22 cellular contexts compared by ENCODE assay signal in the genomic region with DNA sequence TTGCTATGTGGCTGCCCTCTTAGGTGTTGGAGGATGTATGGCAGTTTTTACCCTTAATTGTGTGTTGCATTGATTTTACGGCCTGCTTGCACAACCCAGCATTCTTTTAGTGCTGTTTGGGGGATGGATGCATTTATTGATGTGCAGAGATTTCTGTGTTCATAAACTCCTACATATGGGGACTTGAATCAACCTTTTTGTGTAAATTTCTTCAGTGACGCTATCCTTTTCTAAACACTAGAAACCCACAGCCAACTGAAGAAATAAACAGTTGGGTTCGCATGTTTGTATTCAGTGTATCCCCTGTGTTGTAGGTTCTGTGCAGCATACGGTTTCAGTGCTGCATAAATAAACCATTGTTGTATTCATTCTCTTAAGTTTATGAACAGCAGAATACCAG.
DNase-seq lines count a peak whose midpoint lies in the region; ATAC-seq and TF ChIP-seq lines count a peak whose summit lies in the region.
"Had no signal": no experiment of that assay in that cellular context is flagged by ENCODE, and none has a peak within 500 bp of the region (broad histone marks: within the 10 kb centered on the region; RNA-seq: fewer than 3 reads in every experiment).

No MANE protein-coding gene starts in this region.

- H3K4me3 ChIP-seq in SJCRH30 (no peak overlapping the region), fibroblast of lung (replicated peaks in 1 of 4; ENCODE audit: control extremely low read depth in 1 of 4, insufficient read depth in 1 of 4, low read depth in 3 of 4, low read length in 4 of 4) (no peak overlapping the region)
- H3K4me3 ChIP-seq: SK-N-MC had no signal

- H3K27ac ChIP-seq in SJCRH30 (no peak overlapping the region), fibroblast of lung (ENCODE audit: insufficient read depth, low read length) (no peak overlapping the region)
- H3K27ac ChIP-seq: RWPE1, SK-N-MC had no signal

- H4K20me1 ChIP-seq in fibroblast of lung (ENCODE audit: control insufficient read depth, extremely low read depth, insufficient read depth, low read length), result no peaks in the 10 kb centered on the region

- ATAC-seq in HG03342 (IDR thresholded peaks at IDR 0.05; ENCODE audit: unreplicated experiment) (no peak), GM21619 (IDR thresholded peaks at IDR 0.05; ENCODE audit: unreplicated experiment) (no peak)
- ATAC-seq: HCT116, Panc1 had no signal

- peak; percentile 89 for DNase-seq in H4 (ENCODE audit: low spot score)
- peak; percentile 24 to 72 for DNase-seq in SJCRH30
- peak; percentile 51 to 82 for DNase-seq in fibroblast of lung (ENCODE audit: low read depth in 2 of 2)
- no peak for DNase-seq in AG08396 (ENCODE audit: low spot score)
- DNase-seq in NCI-H345 (lab: John Stamatoyannopoulos, UW), result no peak
- DNase-seq: DMS53, GOT3, KG1, NCI-H1048, NCI-H1417, NCI-H1694 treated with DMSO at 0.1 percent for 48 hours, NCI-H2081, NCI-H2227 treated with DMSO at 0.1 percent for 48 hours, NCI-H510A, NCI-H69, SHP77 had no signal

- H3K27me3 ChIP-seq in SJCRH30, result no peaks in the 10 kb centered on the region
- H3K27me3 ChIP-seq in fibroblast of lung (ENCODE audit: control insufficient read depth, insufficient read depth, low read length), result no peaks in the 10 kb centered on the region

- H3K79me2 ChIP-seq in fibroblast of lung (ENCODE audit: control insufficient read depth, insufficient read depth, low read length), result no peaks in the 10 kb centered on the region

- no peak for TF ChIP-seq CTCF in fibroblast of lung (conservative IDR thresholded peaks at IDR 0.05 in 1 of 2, IDR thresholded peaks at IDR 0.05 in 1 of 2; ENCODE audit: low read depth in 1 of 2, low read length in 2 of 2)

- H3K36me3 ChIP-seq in SJCRH30, result no peaks in the 10 kb centered on the region
- H3K36me3 ChIP-seq in fibroblast of lung (ENCODE audit: control insufficient read depth, insufficient read depth, low read length), result no peaks in the 10 kb centered on the region

- H3K9ac ChIP-seq in fibroblast of lung (ENCODE audit: insufficient read depth, low read length), result no peak overlapping the region

- H3K9me3 ChIP-seq in SJCRH30 (replicated peaks) (no peaks in the 10 kb centered on the region), fibroblast of lung (ENCODE audit: control insufficient read depth, insufficient read depth, low read depth, low read length) (no peaks in the 10 kb centered on the region)

- peaks cover 12% of the 10 kb centered on the region; the same call in 1 of the 2 replicates for H3K4me1 ChIP-seq in SJCRH30
- no peaks in the 10 kb centered on the region for H3K4me1 ChIP-seq in fibroblast of lung (ENCODE audit: control insufficient read depth, extremely low read depth, insufficient read depth, low read length)

- H2AFZ ChIP-seq in fibroblast of lung (ENCODE audit: low read length), result no peak overlapping the region

- H3K4me2 ChIP-seq in fibroblast of lung (ENCODE audit: extremely low read depth, insufficient read depth, low read length), result no peak overlapping the region

Comparison
In these comparisons a context has a peak if more than half of its experiments do, and no peak if none do; other contexts are left out.
1. DNase-seq: peak in H4 (single experiment), SJCRH30 (2 of 2) and fibroblast of lung (2 of 2); none in AG08396 (single experiment) and NCI-H345 (single experiment).